8 cellular contexts compared by ENCODE assay signal in genomic region chr10:75401569-75402485, GRCh38. TPM values are rescaled to one million over a fixed set of nuclear protein-coding genes. Genes with fewer than 3 reads are reported as not detected.
DNase-seq lines count a peak whose midpoint lies in the region; ATAC-seq and TF ChIP-seq lines count a peak whose summit lies in the region.

Gene ZNF503 (minus strand): TSS chr10:75401764. CDS start chr10:75401419, 345 bp downstream.

- H3K4me2 ChIP-seq in mesendoderm (ENCODE audit: low read length) = peak within 1 kb of the TSS; percentile 86

- H3K79me1 ChIP-seq in mesendoderm (ENCODE audit: low read length) = no peaks in the 10 kb centered on the region

- no peak within 1 kb of the TSS for H3K18ac ChIP-seq in mesendoderm (ENCODE audit: low read length)

- H3K79me2 ChIP-seq in ACC112 (ENCODE audit: control insufficient read depth, insufficient read depth, low read length, unreplicated experiment) (peaks cover 49% of the 10 kb centered on the region), mesendoderm (ENCODE audit: control insufficient read depth, insufficient read depth, low read length) (no peaks in the 10 kb centered on the region)

- ATAC-seq in GM18502 (IDR thresholded peaks at IDR 0.05; ENCODE audit: poor library complexity, unreplicated experiment) (peak; percentile 64), HG02981 (IDR thresholded peaks at IDR 0.05; ENCODE audit: unreplicated experiment) (peak; percentile 41)

- H3K4me1 ChIP-seq in ACC112 (ENCODE audit: control insufficient read depth, insufficient read depth, low read length, unreplicated experiment) = peaks cover 6% of the 10 kb centered on the region
- H3K4me1 ChIP-seq in mesendoderm (ENCODE audit: control insufficient read depth, low read depth, low read length) = no peaks in the 10 kb centered on the region

- no peak within 1 kb of the TSS for H2BK120ac ChIP-seq in mesendoderm (ENCODE audit: low read depth, low read length)

- H2BK15ac ChIP-seq in mesendoderm (replicated peaks; ENCODE audit: low read depth) = no peak within 1 kb of the TSS

- H3K4me3 ChIP-seq in ACC112 (ENCODE audit: low read depth, low read length) = peak within 1 kb of the TSS; percentile 93
- H3K4me3 ChIP-seq in WI38 (ENCODE audit: low read depth, low read length) = peak within 1 kb of the TSS; percentile 78
- H3K4me3 ChIP-seq in epithelial cell of esophagus (ENCODE audit: low read length) = peak within 1 kb of the TSS; percentile 96
- H3K4me3 ChIP-seq in mesendoderm (ENCODE audit: low read length) = peak within 1 kb of the TSS; percentile 45

- WGBS in mesendoderm (ENCODE audit: extremely low coverage, insufficient coverage, low lambda C conversion rate) = no CpG with 5 or more reads among the region's 88 CpGs

- no peak within 1 kb of the TSS for H4K8ac ChIP-seq in mesendoderm (ENCODE audit: low read depth, low read length)

- H3K27me3 ChIP-seq in ACC112 (ENCODE audit: insufficient read depth, low read length) = no peaks in the 10 kb centered on the region
- peaks cover 46% of the 10 kb centered on the region for H3K27me3 ChIP-seq in mesendoderm (ENCODE audit: insufficient read depth, low read length, poor library complexity)

- H3K9ac ChIP-seq in mesendoderm (ENCODE audit: low read length) = peak within 1 kb of the TSS; percentile 71

- H4K5ac ChIP-seq in mesendoderm (ENCODE audit: low read length) = no peak within 1 kb of the TSS

- H3K27ac ChIP-seq in ACC112 (ENCODE audit: low read depth, low read length) (peak within 1 kb of the TSS; percentile 88), mesendoderm (ENCODE audit: low read depth, low read length) (peak within 1 kb of the TSS; percentile 21)

- no peak within 1 kb of the TSS for H3K4ac ChIP-seq in mesendoderm (ENCODE audit: low read depth, low read length)

- H2AFZ ChIP-seq in ACC112 (ENCODE audit: low read length, unreplicated experiment) = peak within 1 kb of the TSS; percentile 98

- H3K23ac ChIP-seq in mesendoderm (ENCODE audit: low read length) = no peak within 1 kb of the TSS

- H2BK5ac ChIP-seq in mesendoderm (ENCODE audit: low read length) = no peak within 1 kb of the TSS

- no peaks in the 10 kb centered on the region for H3K36me3 ChIP-seq in ACC112 (ENCODE audit: insufficient read depth, low read length)
- H3K36me3 ChIP-seq in mesendoderm (ENCODE audit: control insufficient read depth, insufficient read depth, low read length) = no peaks in the 10 kb centered on the region

- H2AK5ac ChIP-seq in mesendoderm (ENCODE audit: low read length) = no peak within 1 kb of the TSS

- DNase-seq in NCI-H2081 treated with DMSO at 0.1 percent for 48 hours (lab: John Stamatoyannopoulos, UW) (peak; percentile 74), epithelial cell of esophagus (ENCODE audit: low read depth) (peak; percentile 99), mesendoderm (peak; percentile 98), stromal cell of bone marrow (ENCODE audit: low read depth) (peak; percentile 98)

- TF ChIP-seq CTCF in WI38 (IDR thresholded peaks at IDR 0.05; ENCODE audit: low read depth, low read length) (no peak), epithelial cell of esophagus (IDR thresholded peaks at IDR 0.05; ENCODE audit: insufficient read depth, low read depth, low read length, missing control alignments) (peak; percentile 40)

- H3K56ac ChIP-seq in mesendoderm (ENCODE audit: low read length) = peak within 1 kb of the TSS; percentile 84

RNA-seq across cellular contexts. Expression of gene ZNF503, which starts in this region (rescaled TPM):
- 1.4 TPM for polyA plus RNA-seq in mesendoderm (2013, experiment 1 of 2)
- 1.3 TPM for polyA plus RNA-seq in mesendoderm (2013, experiment 2 of 2)

Comparison
In these comparisons a context has a peak if more than half of its experiments do, and no peak if none do; other contexts are left out.
1. Peak in every context shown above with its lines: DNase-seq, ATAC-seq, H3K4me3 ChIP-seq and H3K27ac ChIP-seq.
2. H3K4me3 ChIP-seq: peak in every context shown above with its lines; median percentile 96 in epithelial cell of esophagus; 93 in ACC112; 78 in WI38; 45 in mesendoderm.